In genomic region chr22:49149721-49150608, GRCh38 we compare ENCODE assay signal across 22 cellular contexts.
DNase-seq lines count a peak whose midpoint lies in the region; FAIRE-seq and TF ChIP-seq lines count a peak whose summit lies in the region.
"Had no signal": no experiment of that assay in that cellular context is flagged by ENCODE, and none has a peak within 500 bp of the region (broad histone marks: within the 10 kb centered on the region; RNA-seq: fewer than 3 reads in every experiment).

No MANE protein-coding gene starts in this region.

- H3K36me3 ChIP-seq in H1 (ENCODE audit: control insufficient read depth in 2 of 4, insufficient read depth in 4 of 4, low read length in 3 of 4) (no peaks in the 10 kb centered on the region), neuronal stem cell (replicated peaks in 1 of 2; ENCODE audit: control insufficient read depth in 2 of 2, insufficient read depth in 2 of 2, low read length in 2 of 2) (no peaks in the 10 kb centered on the region)
- H3K36me3 ChIP-seq: BLaER1 treated with 17β-estradiol and CSF1 and Interleukin-3, amounts not matched to agents 10 nM and 100 nM; SJSA1 had no signal

- peaks cover 0 to 2% of the 10 kb centered on the region in 2 experiments; a peak in 1 of 5 replicates for H3K9me3 Mint-ChIP-seq in H9
- H3K9me3 Mint-ChIP-seq: CD4-positive, alpha-beta memory T cell had no signal

- H2BK120ac ChIP-seq in H9 (ENCODE audit: low read depth, low read length, poor library complexity, severe bottlenecking) (no peak overlapping the region), H1 (replicated peaks; ENCODE audit: low read depth, low read length) (no peak overlapping the region), neuronal stem cell (ENCODE audit: low read depth, low read length) (no peak overlapping the region)

- H3K23me2 ChIP-seq in H9 (ENCODE audit: insufficient read length, low read depth, low read length, poor library complexity, severe bottlenecking) (no peaks in the 10 kb centered on the region), H1 (ENCODE audit: low read depth, low read length) (no peaks in the 10 kb centered on the region)

- H2BK12ac ChIP-seq in H9 (ENCODE audit: insufficient read length, low read depth, low read length) (no peak overlapping the region), H1 (ENCODE audit: low read depth, low read length) (peak overlapping the region; percentile 87; the same call in 1 of the 2 replicates), neuronal stem cell (ENCODE audit: low read length) (peak overlapping the region; percentile 91)

- no peak for FAIRE-seq in H1 (lab: Jason Lieb, UNC)
- FAIRE-seq: GM12878, HTR-8/SVneo had no signal

- H4K8ac ChIP-seq in H9 (replicated peaks; ENCODE audit: insufficient read length, low read depth, low read length): no peak overlapping the region
- no peak overlapping the region for H4K8ac ChIP-seq in H1 (ENCODE audit: extremely low read depth, insufficient read depth, low read length)
- H4K8ac ChIP-seq in neuronal stem cell (ENCODE audit: low read depth, low read length): no peak overlapping the region

- H4K91ac ChIP-seq in H9 (ENCODE audit: insufficient read length, low read depth, low read length): no peak overlapping the region
- H4K91ac ChIP-seq in H1 (replicated peaks; ENCODE audit: insufficient read length, low read length): no peak overlapping the region
- no peak overlapping the region for H4K91ac ChIP-seq in neuronal stem cell (ENCODE audit: low read depth, low read length, poor library complexity)

- no peak overlapping the region for H2BK20ac ChIP-seq in H9 (ENCODE audit: low read depth, low read length, poor library complexity, severe bottlenecking)
- H2BK20ac ChIP-seq in H1 (ENCODE audit: low read length): no peak overlapping the region

- H3K27ac ChIP-seq in H9 (ENCODE audit: insufficient read length, low read depth, low read length) (no peak overlapping the region), H1 (ENCODE audit: low read depth, low read length) (no peak overlapping the region), neuronal stem cell (replicated peaks; ENCODE audit: low read length) (no peak overlapping the region)
- H3K27ac ChIP-seq: 22Rv1; BLaER1 treated with 17β-estradiol and CSF1 and Interleukin-3, amounts not matched to agents 10 nM and 100 nM; SJSA1 had no signal

- H4K5ac ChIP-seq in H9 (ENCODE audit: insufficient read length, low read depth, low read length) (no peak overlapping the region), H1 (ENCODE audit: insufficient read length, low read depth, low read length) (no peak overlapping the region)

- H3K27me3 Mint-ChIP-seq in H9 (ENCODE audit: low read depth): peaks cover 13% of the 10 kb centered on the region

- H3K23ac ChIP-seq in H9 (ENCODE audit: insufficient read length, low read depth, low read length): no peak overlapping the region
- H3K23ac ChIP-seq in H1 (ENCODE audit: insufficient read length): no peak overlapping the region
- no peak overlapping the region for H3K23ac ChIP-seq in neuronal stem cell (ENCODE audit: low read depth, low read length, poor library complexity)

- H2BK5ac ChIP-seq in H9 (ENCODE audit: insufficient read length, low read length) (no peak overlapping the region), H1 (ENCODE audit: low read depth, low read length) (no peak overlapping the region), neuronal stem cell (ENCODE audit: low read length) (peak overlapping the region; percentile 10)

- no peak overlapping the region for H2AFZ ChIP-seq in H9 (ENCODE audit: low read length)
- no peak overlapping the region for H2AFZ ChIP-seq in H1 (ENCODE audit: low read length)
- no peak overlapping the region for H2AFZ ChIP-seq in neuronal stem cell (ENCODE audit: low read length)

- no peaks in the 10 kb centered on the region for H3K9me3 ChIP-seq in H9 (ENCODE audit: control insufficient read depth, low read depth, low read length)
- no peaks in the 10 kb centered on the region for H3K9me3 ChIP-seq in H1 (ENCODE audit: insufficient read depth in 2 of 2, low read depth in 1 of 2, low read length in 1 of 2)
- no peaks in the 10 kb centered on the region for H3K9me3 ChIP-seq in neuronal stem cell (replicated peaks in 1 of 2; ENCODE audit: control insufficient read depth in 2 of 2, insufficient read depth in 1 of 2, low read depth in 1 of 2, low read length in 2 of 2)
- H3K9me3 ChIP-seq: BLaER1 treated with 17β-estradiol and CSF1 and Interleukin-3, amounts not matched to agents 10 nM and 100 nM had no signal

- H3K27me3 ChIP-seq in H9 (ENCODE audit: insufficient read depth, low read length): no peaks in the 10 kb centered on the region
- no peaks in the 10 kb centered on the region; a peak in 2 of 7 replicates for H3K27me3 ChIP-seq in H1 (replicated peaks in 1 of 4; ENCODE audit: control insufficient read depth in 3 of 4, extremely low read depth in 1 of 4, insufficient read depth in 3 of 4, low read length in 3 of 4)
- no peaks in the 10 kb centered on the region for H3K27me3 ChIP-seq in neuronal stem cell (ENCODE audit: control insufficient read depth in 3 of 3, insufficient read depth in 3 of 3, low read depth in 1 of 3, low read length in 3 of 3)
- H3K27me3 ChIP-seq: SJSA1 had no signal

- H3T11ph ChIP-seq in H9 (ENCODE audit: low read length): no peak overlapping the region

- no peak overlapping the region for H3K9ac ChIP-seq in H9 (ENCODE audit: extremely low read depth, insufficient read length, low read length)
- no peak overlapping the region for H3K9ac ChIP-seq in H1 (replicated peaks in 1 of 4; ENCODE audit: extremely low read depth in 1 of 4, low read depth in 3 of 4, low read length in 3 of 4)
- H3K9ac ChIP-seq in neuronal stem cell (ENCODE audit: low read depth, low read length, poor library complexity): no peak overlapping the region
- H3K9ac ChIP-seq: BLaER1 treated with 17β-estradiol and CSF1 and Interleukin-3, amounts not matched to agents 10 nM and 100 nM had no signal

- CTCF ChIA-PET in H1 (lab: Charles Lee; ENCODE audit: partially characterized antibody): interaction anchor here (1.5 kb wide), 1 partner anchor 10 kb away, joined by 4 read pairs; no protein-coding TSS in a partner anchor

- H3K4me3 Mint-ChIP-seq in H9: no peak overlapping the region
- H3K4me3 Mint-ChIP-seq: CD4-positive, alpha-beta memory T cell had no signal

- H3K56ac ChIP-seq in H9 (ENCODE audit: insufficient read length, low read depth, low read length) (no peak overlapping the region), H1 (replicated peaks; ENCODE audit: insufficient read length, low read depth, low read length) (no peak overlapping the region)

- TF ChIP-seq CTCF in H9 (conservative IDR thresholded peaks at IDR 0.05): no peak
- TF ChIP-seq CTCF in H1 (IDR thresholded peaks at IDR 0.05; ENCODE audit: control extremely low read depth in 1 of 3, insufficient read depth in 1 of 3, low read depth in 1 of 3, low read length in 3 of 3): no peak

- H3K4me3 ChIP-seq in H1 (ENCODE audit: extremely low read depth in 1 of 4, insufficient read depth in 2 of 4, low read depth in 3 of 4, low read length in 4 of 4): no peak overlapping the region
- no peak overlapping the region for H3K4me3 ChIP-seq in neuronal stem cell (ENCODE audit: low read length in 2 of 2)
- H3K4me3 ChIP-seq: BLaER1 treated with 17β-estradiol and CSF1 and Interleukin-3, amounts not matched to agents 10 nM and 100 nM; GM12878; SJSA1 had no signal

- DNase-seq in NCI-H2029 (lab: John Stamatoyannopoulos, UW): peak; percentile 16
- no peak for DNase-seq in NCI-H2029 treated with DMSO at 0.1 percent for 48 hours (lab: John Stamatoyannopoulos, UW)
- DNase-seq in H9: no peak
- no peak for DNase-seq in H1 (ENCODE audit: low read depth in 1 of 2, low spot score in 2 of 2)
- no peak for DNase-seq in neuronal stem cell (ENCODE audit: low spot score)
- no peak for DNase-seq in SIG-M5 (lab: John Stamatoyannopoulos, UW)
- DNase-seq in SW 1271 (lab: John Stamatoyannopoulos, UW): no peak
- no peak for DNase-seq in epidermal melanocyte (ENCODE audit: insufficient read length, low spot score)
- DNase-seq: CD4-positive, alpha-beta memory T cell; DND-41; HCEC 1CT; KG1; NCI-H1092; NCI-H1436; NCI-H2081; NCI-H446 treated with DMSO at 0.1 percent for 48 hours; NCI-H82 had no signal

- H3K4me1 ChIP-seq in H9 (ENCODE audit: insufficient read depth, low read length): no peaks in the 10 kb centered on the region; the same call in 1 of the 2 replicates
- H3K4me1 ChIP-seq in H1 (replicated peaks in 1 of 4; ENCODE audit: control insufficient read depth in 3 of 4, insufficient read depth in 4 of 4, low read length in 3 of 4): peaks cover 0 to 22% (median 15%) of the 10 kb centered on the region in 4 experiments; a peak in 6 of 7 replicates
- H3K4me1 ChIP-seq in neuronal stem cell (ENCODE audit: control insufficient read depth in 2 of 2, insufficient read depth in 1 of 2, low read depth in 1 of 2, low read length in 2 of 2): peaks cover 0 to 25% of the 10 kb centered on the region in 2 donors
- H3K4me1 ChIP-seq: SJSA1 had no signal

- no CpG with 5 or more reads among the region's 18 CpGs for WGBS in H9 (ENCODE audit: extremely low coverage, insufficient read length, low lambda C conversion rate)
- 88% methylated on average over 14 of the region's 18 CpGs; no CpG with 5 or more reads in 1 of the 2 experiments for WGBS in H1 (ENCODE audit: extremely low coverage in 1 of 2, insufficient coverage in 1 of 2, insufficient read length in 1 of 2, insufficient replicate concordance in 2 of 2, low coverage in 1 of 2, low lambda C conversion rate in 2 of 2, missing lambda C conversion rate in 1 of 2), 2 experiments
- WGBS in neuronal stem cell (ENCODE audit: extremely low coverage in 2 of 2, insufficient read length in 2 of 2, insufficient replicate concordance in 1 of 2), 2 donors: no CpG with 5 or more reads among the region's 18 CpGs

- TF ChIP-seq RAD21 in H1 (IDR thresholded peaks at IDR 0.05 in 1 of 2, conservative IDR thresholded peaks at IDR 0.05 in 1 of 2; ENCODE audit: low read depth in 2 of 2, low read length in 2 of 2): no peak

- POLR2A ChIA-PET in H1 (lab: Charles Lee; ENCODE audit: partially characterized antibody): no interaction called here

- no peak for TF ChIP-seq EP300 in H1 (IDR thresholded peaks at IDR 0.05; ENCODE audit: borderline replicate concordance in 1 of 2, low read depth in 2 of 2, low read length in 2 of 2)

- no peak overlapping the region for H3K18ac ChIP-seq in H9 (ENCODE audit: insufficient read length, low read depth, low read length)
- no peak overlapping the region for H3K18ac ChIP-seq in H1 (ENCODE audit: extremely low read depth, low read length)
- peak overlapping the region; percentile 55 for H3K18ac ChIP-seq in neuronal stem cell (ENCODE audit: low read length)

- H3K4ac ChIP-seq in H9 (ENCODE audit: low read depth, low read length): no peak overlapping the region
- no peak overlapping the region for H3K4ac ChIP-seq in H1 (replicated peaks; ENCODE audit: insufficient read length, low read depth, low read length)
- no peak overlapping the region for H3K4ac ChIP-seq in neuronal stem cell (ENCODE audit: low read length)

- H3K36me3 Mint-ChIP-seq in H9 (ENCODE audit: insufficient read depth in 1 of 3, low read depth in 3 of 3): peaks cover 0 to 1% (median 0%) of the 10 kb centered on the region in 3 experiments; a peak in 2 of 7 replicates
- H3K36me3 Mint-ChIP-seq: CD4-positive, alpha-beta memory T cell had no signal

- no peak overlapping the region for H3K27ac Mint-ChIP-seq in H9
- H3K27ac Mint-ChIP-seq: CD4-positive, alpha-beta memory T cell had no signal

- H3K79me2 ChIP-seq in H9 (ENCODE audit: insufficient read depth, low read length) (no peaks in the 10 kb centered on the region), H1 (ENCODE audit: control insufficient read depth in 1 of 2, insufficient read depth in 2 of 2, low read length in 2 of 2) (no peaks in the 10 kb centered on the region)

- H4K20me1 ChIP-seq in H9 (ENCODE audit: control insufficient read depth, insufficient read depth, insufficient read length): no peaks in the 10 kb centered on the region
- no peaks in the 10 kb centered on the region for H4K20me1 ChIP-seq in H1 (replicated peaks in 1 of 2; ENCODE audit: control insufficient read depth in 1 of 2, insufficient read depth in 2 of 2, low read length in 2 of 2)

- H3K4me1 Mint-ChIP-seq in H9: peaks cover 16 to 27% of the 10 kb centered on the region in 2 experiments

- no peaks in the 10 kb centered on the region for H3K79me1 ChIP-seq in H9 (ENCODE audit: insufficient read depth, low read depth, low read length, poor library complexity, severe bottlenecking)
- H3K79me1 ChIP-seq in H1 (ENCODE audit: low read depth, low read length): no peaks in the 10 kb centered on the region
- no peaks in the 10 kb centered on the region for H3K79me1 ChIP-seq in neuronal stem cell (ENCODE audit: low read depth, low read length)

- H2AK5ac ChIP-seq in H9 (ENCODE audit: insufficient read length, low read length): no peak overlapping the region
- 0 out of 2 replicates have a peak overlapping the region, but pooled peaks have one; percentile 13 for H2AK5ac ChIP-seq in H1 (ENCODE audit: low read depth, low read length)
- H2AK5ac ChIP-seq in neuronal stem cell (ENCODE audit: low read depth, low read length): peak overlapping the region; percentile 63

- H3K14ac ChIP-seq in H9 (ENCODE audit: insufficient read depth, low read length): peak overlapping the region; percentile 29; the same call in 1 of the 2 replicates
- H3K14ac ChIP-seq in H1 (ENCODE audit: insufficient read length): no peak overlapping the region
- H3K14ac ChIP-seq in neuronal stem cell (ENCODE audit: low read length): peak overlapping the region; percentile 83

- H3K4me2 ChIP-seq in H9 (ENCODE audit: insufficient read depth, insufficient read length, low read length) (no peak overlapping the region), H1 (ENCODE audit: insufficient read depth in 1 of 2, low read depth in 2 of 2, low read length in 2 of 2) (no peak overlapping the region), neuronal stem cell (ENCODE audit: insufficient read depth, low read length, poor library complexity, severe bottlenecking) (no peak overlapping the region)

- H2BK15ac ChIP-seq in H9 (ENCODE audit: low read depth, low read length) (no peak overlapping the region), H1 (ENCODE audit: low read length) (no peak overlapping the region; the same call in 1 of the 2 replicates), neuronal stem cell (ENCODE audit: low read length) (peak overlapping the region; percentile 95)

- no peak for TF ChIP-seq POLR2A in H1 (IDR thresholded peaks at IDR 0.05; ENCODE audit: control extremely low read depth in 1 of 2, low read depth in 2 of 2, low read length in 2 of 2)
